Comparison of ENCODE assay signal across 10 cellular contexts in genomic region chr20:57680131-57680716, GRCh38. TPM values are rescaled to one million over a fixed set of nuclear protein-coding genes. Genes with fewer than 3 reads are reported as not detected.
DNase-seq lines count a peak whose midpoint lies in the region; ATAC-seq, FAIRE-seq and TF ChIP-seq lines count a peak whose summit lies in the region.
"Had no signal": no experiment of that assay in that cellular context is flagged by ENCODE, and none has a peak within 500 bp of the region (broad histone marks: within the 10 kb centered on the region; RNA-seq: fewer than 3 reads in every experiment).

No MANE protein-coding gene starts in this region.

- H3K27ac Mint-ChIP-seq in IgD-negative memory B cell, result peak overlapping the region; percentile 89 to 95 (median 90)

- H3K4me1 ChIP-seq in keratinocyte (ENCODE audit: control insufficient read depth, extremely low read depth, insufficient read depth, low read length), result peaks cover 28% of the 10 kb centered on the region

- DNase-seq in keratinocyte (ENCODE audit: low read depth, low spot score) (no peak), NCI-H446 treated with DMSO at 0.1 percent for 48 hours (lab: John Stamatoyannopoulos, UW) (no peak), occipital lobe (lab: John Stamatoyannopoulos, UW) (no peak), NCI-H1092 treated with DMSO at 0.1 percent for 48 hours (lab: John Stamatoyannopoulos, UW) (no peak), HTR-8/SVneo (ENCODE audit: insufficient read length, low spot score) (no peak)
- DNase-seq: T1000, testis had no signal

- dilution Hi-C loops in keratinocyte (cut with MboI; ENCODE audit: extremely low pct_ligation_motif_present, low sequenced_read_pairs), result no loop called here

- H3K27me3 Mint-ChIP-seq in IgD-negative memory B cell, result peaks cover 36% of the 10 kb centered on the region

- no peak overlapping the region for H3K4me3 ChIP-seq in keratinocyte (ENCODE audit: control insufficient read depth in 2 of 3, extremely low read depth in 1 of 3, insufficient read depth in 2 of 3, low read depth in 1 of 3, low read length in 3 of 3)
- H3K4me3 ChIP-seq: testis had no signal

- no peaks in the 10 kb centered on the region for H3K9me3 ChIP-seq in keratinocyte (ENCODE audit: control insufficient read depth, low read depth, low read length)
- H3K9me3 ChIP-seq: testis had no signal

- peaks cover 16% of the 10 kb centered on the region for H3K9me1 ChIP-seq in keratinocyte (ENCODE audit: control insufficient read depth, extremely low read depth, insufficient read depth, low read length)

- no peak overlapping the region for H3K27ac ChIP-seq in keratinocyte (ENCODE audit: control insufficient read depth, insufficient read depth, low read length)
- H3K27ac ChIP-seq: testis had no signal

- peaks cover 100% of the 10 kb centered on the region for H3K79me2 ChIP-seq in keratinocyte (ENCODE audit: control insufficient read depth, insufficient read depth, low read length)

- no peak for TF ChIP-seq CTCF in keratinocyte (optimal IDR thresholded peaks at IDR 0.05 in 1 of 3, IDR thresholded peaks at IDR 0.05 in 1 of 3, conservative IDR thresholded peaks at IDR 0.05 in 1 of 3; ENCODE audit: extremely low read depth in 1 of 3, insufficient read depth in 2 of 3, low read length in 3 of 3)

- ATAC-seq in GM18511 (IDR thresholded peaks at IDR 0.05; ENCODE audit: unreplicated experiment), result peak; percentile 75
- ATAC-seq in GM21723 (IDR thresholded peaks at IDR 0.05; ENCODE audit: unreplicated experiment), result peak; percentile 54

- H3K4me1 Mint-ChIP-seq in IgD-negative memory B cell, result peaks cover 62 to 79% (median 77%) of the 10 kb centered on the region in 3 donors

- FAIRE-seq in keratinocyte (lab: Jason Lieb, UNC), result peak; percentile 9
- FAIRE-seq in HTR-8/SVneo (lab: Jason Lieb, UNC), result no peak

- no peak overlapping the region for H2AFZ ChIP-seq in keratinocyte (ENCODE audit: control insufficient read depth, low read length)

- H3K9ac ChIP-seq in keratinocyte (ENCODE audit: control insufficient read depth, extremely low read depth, insufficient read depth, low read length), result no peak overlapping the region

- H3K27me3 ChIP-seq in keratinocyte (ENCODE audit: control insufficient read depth, extremely low read depth, insufficient read depth, low read length), result no peaks in the 10 kb centered on the region
- H3K27me3 ChIP-seq: testis had no signal

- peaks cover 0 to 2% (median 0%) of the 10 kb centered on the region in 3 donors for H3K9me3 Mint-ChIP-seq in IgD-negative memory B cell

- no peak overlapping the region for H3K4me2 ChIP-seq in keratinocyte (ENCODE audit: control insufficient read depth, extremely low read depth, insufficient read depth, low read depth, low read length)

- peak overlapping the region; percentile 70 to 95 (median 82) for H3K4me3 Mint-ChIP-seq in IgD-negative memory B cell

- H4K20me1 ChIP-seq in keratinocyte (ENCODE audit: control insufficient read depth, extremely low read depth, insufficient read depth, low read length), result peaks cover 74% of the 10 kb centered on the region

- H3K36me3 Mint-ChIP-seq in IgD-negative memory B cell, result no peaks in the 10 kb centered on the region

- peaks cover 30 to 33% of the 10 kb centered on the region in 2 experiments for H3K36me3 ChIP-seq in keratinocyte (ENCODE audit: control insufficient read depth in 2 of 2, extremely low read depth in 1 of 2, insufficient read depth in 2 of 2, low read length in 2 of 2)

RNA-seq across cellular contexts. Expression of gene PMEPA1, which starts 29.6 kb away (rescaled TPM):
- polyA plus RNA-seq in IgD-negative memory B cell, result 7.0 TPM
- 29.0 to 84.0 TPM (median 50.7 TPM) in 3 replicates for polyA plus RNA-seq in keratinocyte
- polyA plus RNA-seq in keratinocyte (2011; ENCODE audit: low read depth), result 14.2 TPM
- 40.6 and 82.2 TPM in 2 replicates for polyA plus RNA-seq in keratinocyte (2011; cell fraction: cytosol; rRNA removed)
- polyA plus RNA-seq in keratinocyte (2011; cell fraction: nucleus; rRNA removed), result 70.2 and 80.4 TPM in 2 replicates
- polyA plus RNA-seq in keratinocyte (2012; ENCODE audit: low replicate concordance), result 20.6 and 151 TPM in 2 replicates
- polyA minus RNA-seq in keratinocyte, result 41.7 to 94.9 TPM (median 50.4 TPM) in 3 replicates
- polyA minus RNA-seq in keratinocyte (2011; cell fraction: cytosol; rRNA and poly(A)+ RNA removed), result 149 TPM
- 70.1 and 74.7 TPM in 2 replicates for polyA minus RNA-seq in keratinocyte (2011; cell fraction: nucleus; rRNA and poly(A)+ RNA removed)
- 8.3 TPM for total RNA-seq in occipital lobe

RNA-seq across cellular contexts. Expression of gene ZBP1, which starts 60.0 kb away (rescaled TPM):
- polyA plus RNA-seq in IgD-negative memory B cell (29.6 TPM), keratinocyte (0.08 TPM in 1 of 3 replicates, not detected in the others)
- not detected for polyA plus RNA-seq in keratinocyte (2011; ENCODE audit: low read depth)
- polyA plus RNA-seq in keratinocyte (2011; cell fraction: cytosol; rRNA removed), result not detected in 2 replicates
- 0.14 and 0.20 TPM in 2 replicates for polyA plus RNA-seq in keratinocyte (2011; cell fraction: nucleus; rRNA removed)
- not detected in 2 replicates for polyA plus RNA-seq in keratinocyte (2012; ENCODE audit: low replicate concordance)
- polyA minus RNA-seq in keratinocyte, result not detected in 3 replicates
- polyA minus RNA-seq in keratinocyte (2011; cell fraction: cytosol; rRNA and poly(A)+ RNA removed), result not detected
- 0.16 TPM in 1 of 2 replicates, not detected in the other for polyA minus RNA-seq in keratinocyte (2011; cell fraction: nucleus; rRNA and poly(A)+ RNA removed)
- total RNA-seq in occipital lobe, result not detected

Comparison
In these comparisons a context has a peak if more than half of its experiments do, and no peak if none do; other contexts are left out.
1. RNA of gene ZBP1, which starts 60.0 kb away (polyA plus RNA-seq): 29.6 TPM in IgD-negative memory B cell (single experiment); 0.08 to 0.20 TPM in keratinocyte; every median in the first group is over 10 times any median in the second.